11 cellular contexts compared by ENCODE assay signal in genomic region chr16:57781741-57782606, GRCh38. TPM values are rescaled to one million over a fixed set of nuclear protein-coding genes. Genes with fewer than 3 reads are reported as not detected.
DNase-seq lines count a peak whose midpoint lies in the region; FAIRE-seq and TF ChIP-seq lines count a peak whose summit lies in the region.
"Had no signal": no experiment of that assay in that cellular context is flagged by ENCODE, and none has a peak within 500 bp of the region (broad histone marks: within the 10 kb centered on the region; RNA-seq: fewer than 3 reads in every experiment).

No MANE protein-coding gene starts in this region.

- peaks cover 28% of the 10 kb centered on the region for H3K36me3 Mint-ChIP-seq in HFFc6 (ENCODE audit: low read depth)

- peaks cover 32% of the 10 kb centered on the region for H3K4me1 Mint-ChIP-seq in HFFc6 (ENCODE audit: low read depth)

- peak overlapping the region; percentile 87 for H3K27ac Mint-ChIP-seq in HFFc6

- no peaks in the 10 kb centered on the region for H3K27me3 Mint-ChIP-seq in HFFc6 (ENCODE audit: insufficient read depth)

- FAIRE-seq in urothelium cell line (lab: Jason Lieb, UNC): no peak
- FAIRE-seq: endometrium, GM12878 had no signal

- H3K9me3 Mint-ChIP-seq in HFFc6: no peaks in the 10 kb centered on the region

- H3K4me3 Mint-ChIP-seq in HFFc6: no peak overlapping the region

- TF ChIP-seq CTCF in HFFc6 (IDR thresholded peaks at IDR 0.05): no peak

- DNase-seq in HFFc6 (peak; percentile 38), astrocyte of the hippocampus (ENCODE audit: low read depth, low spot score) (peak; percentile 54), hepatic stellate cell (ENCODE audit: low spot score) (peak; percentile 51), stromal cell of bone marrow (ENCODE audit: low read depth) (peak; percentile 63), urothelium cell line (ENCODE audit: low spot score) (no peak), NCI-H748 (lab: John Stamatoyannopoulos, UW; ENCODE audit: unreplicated experiment) (no peak), activated T-cell treated with anti-CD3 and anti-CD28 coated beads for 4 hours (no peak)
- DNase-seq: activated CD4-positive, alpha-beta T cell treated with anti-CD3 and anti-CD28 coated beads for 4 hours; NCI-H2029 treated with DMSO at 0.1 percent for 48 hours had no signal

RNA-seq across cellular contexts. Expression of gene KIFC3, which starts 20.3 kb away (rescaled TPM):
- 10 to 100 TPM; 51.8 to 81.5 (median 72.7) TPM for total RNA-seq in HFFc6 (2021; fragmentation: NEBNext Ultra II Directional; extraction: Animal tissue kit (Norgen Biotek cat#: 25700))

RNA-seq across cellular contexts. Expression of gene KATNB1, which starts 46.4 kb away (rescaled TPM):
- total RNA-seq in HFFc6 (2021; fragmentation: NEBNext Ultra II Directional; extraction: Animal tissue kit (Norgen Biotek cat#: 25700)): 10 to 100 TPM; 20.4 to 22.1 (median 21.6) TPM

Comparison
In these comparisons a context has a peak if more than half of its experiments do, and no peak if none do; other contexts are left out.
1. DNase-seq: peak in HFFc6 (single experiment), astrocyte of the hippocampus (single experiment), hepatic stellate cell (single experiment) and stromal cell of bone marrow (single experiment); none in urothelium cell line (single experiment), NCI-H748 (single experiment) and activated T-cell treated with anti-CD3 and anti-CD28 coated beads for 4 hours (single experiment).